In genomic region chr6:106325336-106326178, GRCh38 we compare ENCODE assay signal across 1 cellular context.
TF ChIP-seq lines count a peak whose summit lies in the region.

TSS of gene ATG5 (minus strand) at chr6:106325760. CDS start at chr6:106316208, 9,552 bp downstream.

TF ChIP-seq in SK-N-SH, 30 proteins besides CTCF, POLR2A, EP300 and RAD21 (continued from another document):
- no peak for TF ChIP-seq EZH2phosphoT487 (IDR thresholded peaks at IDR 0.05; ENCODE audit: borderline replicate concordance, low read depth)
- TF ChIP-seq RCOR1 (IDR thresholded peaks at IDR 0.05; ENCODE audit: low read length), result peak; percentile 69; the same call in 1 of the 2 replicates
- TF ChIP-seq USF2 (IDR thresholded peaks at IDR 0.05; ENCODE audit: borderline replicate concordance, low read depth, low read length), result peak; percentile 88
- TF ChIP-seq SIN3A (IDR thresholded peaks at IDR 0.05; ENCODE audit: borderline replicate concordance, low read depth, low read length), result peak; percentile 85; the same call in 1 of the 2 replicates
